ENCODE assay signal across 28 cellular contexts in the genomic region with DNA sequence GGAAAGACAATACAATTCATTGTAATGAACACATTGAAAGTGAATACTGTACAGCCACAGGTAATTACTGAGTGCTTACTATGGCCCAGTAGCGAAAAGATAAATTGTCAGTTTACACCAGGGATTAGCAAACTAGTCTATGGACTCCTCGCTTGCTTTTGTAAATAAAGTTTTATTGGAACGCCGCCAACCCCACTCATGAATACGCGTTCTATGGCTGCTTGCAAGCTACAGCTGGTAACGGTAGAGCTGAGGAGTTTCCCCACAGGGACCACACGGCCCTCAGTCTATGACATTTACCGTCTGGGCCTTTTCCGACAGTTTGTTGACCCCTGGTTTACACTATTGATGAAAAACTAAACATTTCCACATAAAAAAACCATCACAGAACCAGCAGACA. TPM values are rescaled to one million over a fixed set of nuclear protein-coding genes. Genes with fewer than 3 reads are reported as not detected.
A peak's percentile ranks its signal among the peaks of the same experiment; 100 is the strongest.
DNase-seq lines count a peak whose midpoint lies in the region; ATAC-seq and TF ChIP-seq lines count a peak whose summit lies in the region.
"Had no signal": no experiment of that assay in that cellular context is flagged by ENCODE, and none has a peak within 500 bp of the region (broad histone marks: within the 10 kb centered on the region; RNA-seq: fewer than 3 reads in every experiment).

No MANE protein-coding gene starts in this region.

- H3K9ac ChIP-seq in colonic mucosa (ENCODE audit: low read depth in 2 of 2, low read length in 2 of 2), result no peak overlapping the region

- POLR2A ChIA-PET in WTC11 (lab: Charles Lee), result no interaction called here

- peak overlapping the region; percentile 62 for H3K27ac Mint-ChIP-seq in WTC11
- H3K27ac Mint-ChIP-seq: activated naive CD4-positive, alpha-beta T cell treated with anti-CD3 and anti-CD28 coated beads, Interleukin-2, amount 10 ng/mL, durations not matched to agents 7 days and 5 days; activated T-cell treated with anti-CD3 and anti-CD28 coated beads, Interleukin-2, amount 50 U/mL, for 72 hours; immature natural killer cell; natural killer cell had no signal

- no peaks in the 10 kb centered on the region for H3K27me3 Mint-ChIP-seq in WTC11 (ENCODE audit: low read depth)

- intact Hi-C loops in transverse colon (cut with DNase I; ENCODE audit: low total_unique reads), result loop anchor here (5.0 kb wide), 1 partner anchor 34 kb away; no protein-coding TSS in a partner anchor
- intact Hi-C loops in psoas muscle (cut with DNase I), result loop anchor here in 1 of 2 donors (5.0 kb wide), 1 partner anchor 34 kb away; no protein-coding TSS in a partner anchor
- intact Hi-C loops in colonic mucosa (cut with DNase I), result no loop called here

- H3K9me3 ChIP-seq in transverse colon, result no peaks in the 10 kb centered on the region
- no peaks in the 10 kb centered on the region for H3K9me3 ChIP-seq in psoas muscle
- H3K9me3 ChIP-seq in colonic mucosa, result no peaks in the 10 kb centered on the region
- H3K9me3 ChIP-seq: breast epithelium, left ventricle myocardium inferior, thoracic aorta had no signal

- peak; percentile 60 for DNase-seq in NCI-H748 (lab: John Stamatoyannopoulos, UW; ENCODE audit: unreplicated experiment)
- DNase-seq in NCI-H748 treated with DMSO at 0.1 percent for 48 hours (lab: John Stamatoyannopoulos, UW), result no peak
- DNase-seq in NCI-H345 treated with DMSO at 0.1 percent for 48 hours (lab: John Stamatoyannopoulos, UW; ENCODE audit: unreplicated experiment), result peak; percentile 86
- no peak for DNase-seq in WTC11 (ENCODE audit: low spot score)
- DNase-seq in transverse colon, result no peak
- no peak for DNase-seq in psoas muscle
- no peak for DNase-seq in HUDEP-2 (lab: John Stamatoyannopoulos, UW; ENCODE audit: unreplicated experiment in 76 of 76)
- no peak for DNase-seq in colonic mucosa
- DNase-seq: activated CD4-positive, alpha-beta T cell treated with anti-CD3 and anti-CD28 coated beads for 48 hours; activated naive CD4-positive, alpha-beta T cell treated with anti-CD3 and anti-CD28 coated beads, Interleukin-2, amount 10 ng/mL, durations not matched to agents 7 days and 5 days; activated T-cell treated with anti-CD3 and anti-CD28 coated beads, Interleukin-2, amount 50 U/mL, for 72 hours; amniotic stem cell; effector memory CD4-positive, alpha-beta T cell; foreskin keratinocyte; immature natural killer cell; left ventricle myocardium inferior; natural killer cell; NCI-H1105 treated with DMSO at 0.1 percent for 48 hours; NCI-H226; stimulated activated CD4-positive, alpha-beta T cell treated with anti-CD3 and anti-CD28 coated beads, Interleukin-2, amount 100 ng/mL, for 24 hours had no signal

- H3K4me3 ChIP-seq in transverse colon (no peak overlapping the region), psoas muscle (no peak overlapping the region), colonic mucosa (no peak overlapping the region)
- H3K4me3 ChIP-seq: breast epithelium, hepatocyte, left ventricle myocardium inferior, smooth muscle cell, thoracic aorta had no signal

- peaks cover 54% of the 10 kb centered on the region for H3K36me3 Mint-ChIP-seq in WTC11
- H3K36me3 Mint-ChIP-seq: activated naive CD4-positive, alpha-beta T cell treated with anti-CD3 and anti-CD28 coated beads, Interleukin-2, amount 10 ng/mL, durations not matched to agents 7 days and 5 days; natural killer cell had no signal

- H3K27me3 ChIP-seq in transverse colon, result no peaks in the 10 kb centered on the region
- H3K27me3 ChIP-seq in psoas muscle (ENCODE audit: insufficient read depth in 3 of 3, low read length in 2 of 3), result no peaks in the 10 kb centered on the region
- no peaks in the 10 kb centered on the region for H3K27me3 ChIP-seq in colonic mucosa
- H3K27me3 ChIP-seq: breast epithelium, foreskin keratinocyte, hepatocyte had no signal

- no peak for TF ChIP-seq CTCF in WTC11 (IDR thresholded peaks at IDR 0.05)
- TF ChIP-seq CTCF in transverse colon (IDR thresholded peaks at IDR 0.05), result no peak
- TF ChIP-seq CTCF in psoas muscle (IDR thresholded peaks at IDR 0.05), result no peak
- TF ChIP-seq CTCF in colonic mucosa (IDR thresholded peaks at IDR 0.05), result no peak

- CTCF ChIA-PET in WTC11 (lab: Charles Lee), result interaction anchor here (0.9 kb wide), 1 partner anchor 26 kb away, joined by 5 read pairs; no protein-coding TSS in a partner anchor

- ATAC-seq in WTC11 (no peak), psoas muscle (no peak)
- ATAC-seq: activated T-cell treated with anti-CD3 and anti-CD28 coated beads, Interleukin-2, amount 50 U/mL, for 72 hours; foreskin keratinocyte; HCT116; natural killer cell; SK-N-SH treated with all-trans-retinoic acid at 6 μM for 48 hours had no signal

- no peak overlapping the region for H3K4me3 Mint-ChIP-seq in WTC11
- H3K4me3 Mint-ChIP-seq: activated naive CD4-positive, alpha-beta T cell treated with anti-CD3 and anti-CD28 coated beads, Interleukin-2, amount 10 ng/mL, durations not matched to agents 7 days and 5 days; activated T-cell treated with anti-CD3 and anti-CD28 coated beads, Interleukin-2, amount 50 U/mL, for 72 hours; immature natural killer cell; natural killer cell had no signal

- WGBS in transverse colon (ENCODE audit: low coverage in 1 of 2), 2 donors, result 40 to 62% methylated on average over 1 to 10 of the region's 10 CpGs
- 76 to 81% (median 78%) methylated on average over 10 of the region's 10 CpGs for WGBS in psoas muscle, 3 donors

- H3K4me1 Mint-ChIP-seq in WTC11, result no peaks in the 10 kb centered on the region
- H3K4me1 Mint-ChIP-seq: activated naive CD4-positive, alpha-beta T cell treated with anti-CD3 and anti-CD28 coated beads, Interleukin-2, amount 10 ng/mL, durations not matched to agents 7 days and 5 days; immature natural killer cell; natural killer cell had no signal

- TF ChIP-seq POLR2A in transverse colon (IDR thresholded peaks at IDR 0.05), result no peak

- TF ChIP-seq EP300 in transverse colon (IDR thresholded peaks at IDR 0.05; ENCODE audit: low read depth), result no peak

- H3K27ac ChIP-seq in transverse colon (peak overlapping the region; percentile 17 to 41 (median 30)), psoas muscle (no peak overlapping the region), colonic mucosa (no peak overlapping the region)
- H3K27ac ChIP-seq: breast epithelium, C4-2B, foreskin keratinocyte, hepatocyte, HL-60, left ventricle myocardium inferior, thoracic aorta had no signal

- in situ Hi-C loops in transverse colon (cut with MboI; ENCODE audit: low pct_ligation_motif_present in 1 of 4, low pct_unique_long_range_greater_than_20kb in 1 of 4, low sequenced_read_pairs in 3 of 4), result no loop called here

- H3K9me3 Mint-ChIP-seq in WTC11, result no peaks in the 10 kb centered on the region
- H3K9me3 Mint-ChIP-seq: activated T-cell treated with anti-CD3 and anti-CD28 coated beads, Interleukin-2, amount 50 U/mL, for 72 hours; natural killer cell had no signal

- H3K4me1 ChIP-seq in transverse colon (no peaks in the 10 kb centered on the region), psoas muscle (peaks cover 13% of the 10 kb centered on the region), colonic mucosa (no peaks in the 10 kb centered on the region)
- H3K4me1 ChIP-seq: breast epithelium, foreskin keratinocyte, left ventricle myocardium inferior had no signal

- H3K36me3 ChIP-seq in transverse colon (no peaks in the 10 kb centered on the region), psoas muscle (ENCODE audit: insufficient read depth in 1 of 2, low read depth in 1 of 2) (peaks cover 0 to 62% of the 10 kb centered on the region in 2 donors), colonic mucosa (no peaks in the 10 kb centered on the region)
- H3K36me3 ChIP-seq: breast epithelium had no signal

TF ChIP-seq in WTC11, 78 proteins besides CTCF, POLR2A, EP300 and RAD21 (continues in another document):
- TF ChIP-seq, protein P1, sequence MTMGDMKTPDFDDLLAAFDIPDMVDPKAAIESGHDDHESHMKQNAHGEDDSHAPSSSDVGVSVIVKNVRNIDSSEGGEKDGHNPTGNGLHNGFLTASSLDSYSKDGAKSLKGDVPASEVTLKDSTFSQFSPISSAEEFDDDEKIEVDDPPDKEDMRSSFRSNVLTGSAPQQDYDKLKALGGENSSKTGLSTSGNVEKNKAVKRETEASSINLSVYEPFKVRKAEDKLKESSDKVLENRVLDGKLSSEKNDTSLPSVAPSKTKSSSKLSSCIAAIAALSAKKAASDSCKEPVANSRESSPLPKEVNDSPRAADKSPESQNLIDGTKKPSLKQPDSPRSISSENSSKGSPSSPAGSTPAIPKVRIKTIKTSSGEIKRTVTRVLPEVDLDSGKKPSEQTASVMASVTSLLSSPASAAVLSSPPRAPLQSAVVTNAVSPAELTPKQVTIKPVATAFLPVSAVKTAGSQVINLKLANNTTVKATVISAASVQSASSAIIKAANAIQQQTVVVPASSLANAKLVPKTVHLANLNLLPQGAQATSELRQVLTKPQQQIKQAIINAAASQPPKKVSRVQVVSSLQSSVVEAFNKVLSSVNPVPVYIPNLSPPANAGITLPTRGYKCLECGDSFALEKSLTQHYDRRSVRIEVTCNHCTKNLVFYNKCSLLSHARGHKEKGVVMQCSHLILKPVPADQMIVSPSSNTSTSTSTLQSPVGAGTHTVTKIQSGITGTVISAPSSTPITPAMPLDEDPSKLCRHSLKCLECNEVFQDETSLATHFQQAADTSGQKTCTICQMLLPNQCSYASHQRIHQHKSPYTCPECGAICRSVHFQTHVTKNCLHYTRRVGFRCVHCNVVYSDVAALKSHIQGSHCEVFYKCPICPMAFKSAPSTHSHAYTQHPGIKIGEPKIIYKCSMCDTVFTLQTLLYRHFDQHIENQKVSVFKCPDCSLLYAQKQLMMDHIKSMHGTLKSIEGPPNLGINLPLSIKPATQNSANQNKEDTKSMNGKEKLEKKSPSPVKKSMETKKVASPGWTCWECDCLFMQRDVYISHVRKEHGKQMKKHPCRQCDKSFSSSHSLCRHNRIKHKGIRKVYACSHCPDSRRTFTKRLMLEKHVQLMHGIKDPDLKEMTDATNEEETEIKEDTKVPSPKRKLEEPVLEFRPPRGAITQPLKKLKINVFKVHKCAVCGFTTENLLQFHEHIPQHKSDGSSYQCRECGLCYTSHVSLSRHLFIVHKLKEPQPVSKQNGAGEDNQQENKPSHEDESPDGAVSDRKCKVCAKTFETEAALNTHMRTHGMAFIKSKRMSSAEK (CRISPR knock-in tag; IDR thresholded peaks at IDR 0.05; ENCODE audit: borderline replicate concordance), result no peak

RNA-seq across cellular contexts. Expression of a gene that starts 24.2 kb away (rescaled TPM):
- total RNA-seq in WTC11 (2021) (298 to 329 TPM (median 323 TPM) in 3 replicates), transverse colon (100 to 1,000 TPM in 2 of 4 donors, 10 to 100 TPM in 2; 33.2 to 269 (median 91.3) TPM), psoas muscle (10 to 100 TPM; 27.2 to 74.6 (median 46.5) TPM), colonic mucosa (10 to 100 TPM; 32.5 to 35.5 TPM)
- 10 to 100 TPM; 14.4 to 40.5 (median 23.3) TPM for polyA plus RNA-seq in psoas muscle

RNA-seq across cellular contexts. Expression of a gene that starts 40.1 kb away (rescaled TPM):
- total RNA-seq in WTC11 (2021) (146 to 160 TPM (median 147 TPM) in 3 replicates), transverse colon (100 to 1,000 TPM in 3 of 4 donors, 10 to 100 TPM in 1; 41.8 to 126 (median 109) TPM), psoas muscle (100 to 1,000 TPM; 142 to 280 (median 238) TPM), colonic mucosa (100 to 1,000 TPM in 1 of 2 donors, 10 to 100 TPM in 1; 70.5 to 109 TPM)
- polyA plus RNA-seq in psoas muscle, result 100 to 1,000 TPM; 355 to 603 (median 460) TPM

RNA-seq across cellular contexts. Expression of a gene that starts 44.0 kb away (rescaled TPM):
- total RNA-seq in WTC11 (2021) (2,016 to 2,119 TPM (median 2,047 TPM) in 3 replicates), transverse colon (1,000 to 10,000 TPM in 3 of 4 donors, 100 to 1,000 TPM in 1; 585 to 2,728 (median 1,375) TPM), psoas muscle (1,000 to 10,000 TPM in 3 of 4 donors, 100 to 1,000 TPM in 1; 602 to 1,206 (median 1,044) TPM), colonic mucosa (1,000 to 10,000 TPM; 1,359 to 1,579 TPM)
- polyA plus RNA-seq in psoas muscle, result 1,000 to 10,000 TPM; 3,473 to 5,162 (median 3,791) TPM

Comparison
In these comparisons a context has a peak if more than half of its experiments do, and no peak if none do; other contexts are left out.
1. DNase-seq: peak in NCI-H748 (single experiment) and NCI-H345 treated with DMSO at 0.1 percent for 48 hours (single experiment); none in NCI-H748 treated with DMSO at 0.1 percent for 48 hours (single experiment), WTC11 (single experiment), transverse colon (single experiment), psoas muscle (0 of 2), HUDEP-2 (0 of 76) and colonic mucosa (single experiment).
2. H3K27ac ChIP-seq: peak in transverse colon (4 of 4); none in psoas muscle (single experiment) and colonic mucosa (single experiment).